ENCODE assay signal across 10 cellular contexts in genomic region chr7:43750016-43750887, GRCh38. TPM values are rescaled to one million over a fixed set of nuclear protein-coding genes. Genes with fewer than 3 reads are reported as not detected.
A peak's percentile ranks its signal among the peaks of the same experiment; 100 is the strongest.
DNase-seq lines count a peak whose midpoint lies in the region; ATAC-seq and TF ChIP-seq lines count a peak whose summit lies in the region.
"Had no signal": no experiment of that assay in that cellular context is flagged by ENCODE, and none has a peak within 500 bp of the region (broad histone marks: within the 10 kb centered on the region; RNA-seq: fewer than 3 reads in every experiment).

No MANE protein-coding gene starts in this region.

- no peak overlapping the region for H3K4me3 ChIP-seq in left ventricle myocardium inferior
- no peak overlapping the region for H3K4me3 ChIP-seq in NB4 (ENCODE audit: low read depth, low read length)
- H3K4me3 ChIP-seq in upper lobe of left lung, result peak overlapping the region in 1 of 4 donors; percentile 14
- no peak overlapping the region for H3K4me3 ChIP-seq in dorsolateral prefrontal cortex
- no peak overlapping the region for H3K4me3 ChIP-seq in lower leg skin (ENCODE audit: low read depth, poor library complexity, severe bottlenecking)
- H3K4me3 ChIP-seq: BLaER1 had no signal

- H3K9me3 ChIP-seq in left ventricle myocardium inferior (replicated peaks) (no peaks in the 10 kb centered on the region), upper lobe of left lung (no peaks in the 10 kb centered on the region)

- H3K27me3 ChIP-seq in left ventricle myocardium inferior (ENCODE audit: low read depth) (peaks cover 10% of the 10 kb centered on the region), upper lobe of left lung (no peaks in the 10 kb centered on the region), dorsolateral prefrontal cortex (no peaks in the 10 kb centered on the region)
- H3K27me3 ChIP-seq: BLaER1 had no signal

- TF ChIP-seq EP300 in upper lobe of left lung (IDR thresholded peaks at IDR 0.05), result no peak

- DNase-seq in Right ventricle myocardium superior (peak; percentile 52), left ventricle myocardium inferior (no peak), NB4 (ENCODE audit: low read depth) (peak; percentile 39), erythroblast (lab: John Stamatoyannopoulos, UW) (peak; percentile 61 to 89), upper lobe of left lung (peak in 1 of 2 donors; percentile 29), dorsolateral prefrontal cortex (no peak), lower leg skin (ENCODE audit: low spot score in 2 of 2) (no peak)
- DNase-seq: NCI-H1436 had no signal

- TF ChIP-seq POLR2A in NB4 (IDR thresholded peaks at IDR 0.05; ENCODE audit: extremely low read depth, insufficient read length) (no peak), erythroblast (IDR thresholded peaks at IDR 0.05; ENCODE audit: low read length) (no peak), upper lobe of left lung (IDR thresholded peaks at IDR 0.05) (no peak), lower leg skin (IDR thresholded peaks at IDR 0.05) (no peak)

- no peaks in the 10 kb centered on the region for H3K36me3 ChIP-seq in left ventricle myocardium inferior
- H3K36me3 ChIP-seq in upper lobe of left lung, result no peaks in the 10 kb centered on the region
- H3K36me3 ChIP-seq: BLaER1 had no signal

- H3K4me1 ChIP-seq in left ventricle myocardium inferior (no peaks in the 10 kb centered on the region), upper lobe of left lung (peaks cover 0 to 7% (median 2%) of the 10 kb centered on the region in 4 donors)
- H3K4me1 ChIP-seq: BLaER1 had no signal

- intact Hi-C loops in Right ventricle myocardium superior (cut with DNase I), result no loop called here
- intact Hi-C loops in left ventricle myocardium inferior (cut with micrococcal nuclease), result no loop called here
- intact Hi-C loops in dorsolateral prefrontal cortex (cut with DNase I), result no loop called here
- intact Hi-C loops in lower leg skin (cut with DNase I; ENCODE audit: low total_unique reads), result no loop called here

- ATAC-seq in Right ventricle myocardium superior (ENCODE audit: poor library complexity) (peak; percentile 41), upper lobe of left lung (ENCODE audit: low FRiP score in 2 of 2) (peak; percentile 10 to 58), HG03175 (IDR thresholded peaks at IDR 0.05; ENCODE audit: unreplicated experiment) (no peak)

- no peak overlapping the region for H3K27ac ChIP-seq in left ventricle myocardium inferior (replicated peaks)
- H3K27ac ChIP-seq in upper lobe of left lung, result no peak overlapping the region
- H3K27ac ChIP-seq in dorsolateral prefrontal cortex, result no peak overlapping the region
- H3K27ac ChIP-seq: BLaER1 had no signal

- TF ChIP-seq CTCF in left ventricle myocardium inferior (IDR thresholded peaks at IDR 0.05; ENCODE audit: borderline replicate concordance) (no peak), NB4 (IDR thresholded peaks at IDR 0.05; ENCODE audit: low read depth, low read length) (no peak), upper lobe of left lung (IDR thresholded peaks at IDR 0.05) (no peak), dorsolateral prefrontal cortex (IDR thresholded peaks at IDR 0.05 in 54 of 56, conservative IDR thresholded peaks at IDR 0.05 in 2 of 56; ENCODE audit: low read depth in 1 of 56, partially characterized antibody in 56 of 56) (no peak), lower leg skin (IDR thresholded peaks at IDR 0.05) (no peak)

- WGBS in upper lobe of left lung, 2 donors, result 55 to 74% methylated on average over 8 to 11 of the region's 14 CpGs
- WGBS in lower leg skin, 2 donors, result 63 to 71% methylated on average over 13 to 14 of the region's 14 CpGs

RNA-seq across cellular contexts. Expression of gene BLVRA, which starts 8.2 kb away (rescaled TPM):
- total RNA-seq in Right ventricle myocardium superior, result 51.5 TPM
- total RNA-seq in left ventricle myocardium inferior, result 44.8 TPM
- 100 to 1,000 TPM in 5 of 6 donors, 10 to 100 TPM in 1; 77.5 to 112 (median 105) TPM for total RNA-seq in upper lobe of left lung
- 10 to 100 TPM; 19.9 to 63.4 (median 43.2) TPM for total RNA-seq in dorsolateral prefrontal cortex
- 10 to 100 TPM; 25.4 to 38.9 (median 32.1) TPM for total RNA-seq in lower leg skin

RNA-seq across cellular contexts. Expression of gene COA1, which starts 20.9 kb away (rescaled TPM):
- total RNA-seq in Right ventricle myocardium superior (66.4 TPM), left ventricle myocardium inferior (76.5 TPM), upper lobe of left lung (10 to 100 TPM; 37.5 to 65.9 (median 44.9) TPM), dorsolateral prefrontal cortex (10 to 100 TPM; 52.0 to 94.0 (median 71.9) TPM), lower leg skin (10 to 100 TPM; 25.9 to 36.0 (median 31.1) TPM)

Comparison
In these comparisons a context has a peak if more than half of its experiments do, and no peak if none do; other contexts are left out.
1. DNase-seq: peak in Right ventricle myocardium superior (single experiment), NB4 (single experiment) and erythroblast (2 of 2); none in left ventricle myocardium inferior (single experiment), dorsolateral prefrontal cortex (0 of 10) and lower leg skin (0 of 2).